In the genomic region with DNA sequence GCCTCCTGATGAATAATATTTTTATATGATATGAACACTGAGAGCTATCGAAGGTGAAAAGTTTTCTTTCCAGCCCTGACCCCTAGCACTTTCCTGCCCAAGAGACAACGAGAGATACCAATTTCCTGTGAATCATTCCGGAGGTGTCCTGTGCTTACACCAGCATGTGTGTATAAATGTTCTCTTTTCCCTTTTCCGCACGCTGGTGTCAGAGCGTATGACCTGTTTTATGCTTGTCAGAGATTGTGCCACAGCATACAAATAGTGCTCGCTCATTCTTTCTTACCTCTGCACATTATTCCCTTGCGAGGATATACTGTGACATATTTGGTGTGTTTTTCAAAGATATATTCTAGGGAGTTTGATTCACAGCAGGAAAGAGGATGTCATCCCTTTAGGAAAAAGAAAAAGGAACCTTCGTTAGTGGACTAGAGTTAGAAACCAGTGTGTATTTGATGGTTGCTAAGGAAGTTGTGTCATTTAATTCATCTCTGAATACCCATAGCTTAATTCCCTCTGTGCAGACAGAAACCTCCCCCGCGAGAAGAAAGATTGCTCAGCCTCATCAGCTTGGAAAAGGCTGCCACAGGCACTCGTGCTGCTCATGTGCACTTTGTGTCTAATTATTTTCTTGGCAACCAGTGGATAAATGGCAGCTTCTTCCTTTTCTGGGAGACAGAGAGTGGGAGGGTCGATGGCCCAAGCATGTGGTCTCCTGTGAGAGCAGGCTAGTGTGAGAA, we compare ENCODE assay signal across 9 cellular contexts. TPM values are rescaled to one million over a fixed set of nuclear protein-coding genes. Genes with fewer than 3 reads are reported as not detected.
DNase-seq lines count a peak whose midpoint lies in the region; ATAC-seq, FAIRE-seq and TF ChIP-seq lines count a peak whose summit lies in the region.
"Had no signal": no experiment of that assay in that cellular context is flagged by ENCODE, and none has a peak within 500 bp of the region (broad histone marks: within the 10 kb centered on the region; RNA-seq: fewer than 3 reads in every experiment).

No MANE protein-coding gene starts in this region.

- H3K36me3 Mint-ChIP-seq in nephron progenitor cell (ENCODE audit: low read depth): peaks cover 45% of the 10 kb centered on the region

- no peak for DNase-seq in GM12891 (ENCODE audit: insufficient read length, low spot score)
- peak in 1 of 3 donors; percentile 61 for DNase-seq in Peyer's patch
- DNase-seq in epithelial cell of esophagus (ENCODE audit: low read depth): peak; percentile 23
- peak; percentile 6 for DNase-seq in nephron progenitor cell
- no peak for DNase-seq in activated CD4-positive, alpha-beta T cell treated with anti-CD3 and anti-CD28 coated beads for 48 hours

- peak overlapping the region; percentile 7 to 81 (median 59) for H3K27ac ChIP-seq in Peyer's patch

- H3K27ac Mint-ChIP-seq in nephron progenitor cell: peak overlapping the region; percentile 72

- H3K4me3 ChIP-seq in Peyer's patch: no peak overlapping the region
- no peak overlapping the region for H3K4me3 ChIP-seq in epithelial cell of esophagus (ENCODE audit: low read length)

- H3K4me3 Mint-ChIP-seq in nephron progenitor cell: no peak overlapping the region

- FAIRE-seq in GM12891 (lab: Jason Lieb, UNC): peak; percentile 43

- H3K4me1 ChIP-seq in Peyer's patch: peaks cover 0 to 38% (median 20%) of the 10 kb centered on the region in 4 donors

- H3K27me3 Mint-ChIP-seq in nephron progenitor cell (ENCODE audit: low read depth, poor library complexity): no peaks in the 10 kb centered on the region

- no peaks in the 10 kb centered on the region for H3K9me3 ChIP-seq in Peyer's patch

- peaks cover 19% of the 10 kb centered on the region for H3K4me1 Mint-ChIP-seq in nephron progenitor cell

- H3K27me3 ChIP-seq in Peyer's patch: no peaks in the 10 kb centered on the region

- peaks cover 31% of the 10 kb centered on the region for H3K9me3 Mint-ChIP-seq in nephron progenitor cell

- ATAC-seq in GM21825 (IDR thresholded peaks at IDR 0.05; ENCODE audit: unreplicated experiment) (no peak), esophagus mucosa (no peak), HG03135 (IDR thresholded peaks at IDR 0.05; ENCODE audit: unreplicated experiment) (no peak)

- H3K36me3 ChIP-seq in Peyer's patch: peaks cover 0 to 14% (median 0%) of the 10 kb centered on the region in 3 donors

- TF ChIP-seq POLR2A in GM12891 (IDR thresholded peaks at IDR 0.05; ENCODE audit: low read depth, low read length) (no peak), Peyer's patch (IDR thresholded peaks at IDR 0.05) (no peak)

- TF ChIP-seq CTCF in Peyer's patch (IDR thresholded peaks at IDR 0.05): no peak
- TF ChIP-seq CTCF in epithelial cell of esophagus (IDR thresholded peaks at IDR 0.05; ENCODE audit: insufficient read depth, low read depth, low read length, missing control alignments): no peak
- no peak for TF ChIP-seq CTCF in nephron progenitor cell (IDR thresholded peaks at IDR 0.05)

TF ChIP-seq in GM12891, 5 proteins besides CTCF, POLR2A, EP300 and RAD21:
- TF ChIP-seq TAF1 (IDR thresholded peaks at IDR 0.05; ENCODE audit: low read depth, low read length) (no peak), PAX5 (IDR thresholded peaks at IDR 0.05; ENCODE audit: insufficient read depth, low read length, severe bottlenecking) (no peak), SPI1 (IDR thresholded peaks at IDR 0.05; ENCODE audit: low read depth, low read length) (no peak), POU2F2 (IDR thresholded peaks at IDR 0.05; ENCODE audit: low read depth, low read length) (no peak), POLR2AphosphoS5 (IDR thresholded peaks at IDR 0.05; ENCODE audit: low read depth, low read length) (no peak)

RNA-seq across cellular contexts. Expression of gene CCIN, which starts 14.8 kb away (rescaled TPM):
- polyA plus RNA-seq in GM12891 (2012; ENCODE audit: low read depth, missing spikeins): not detected
- total RNA-seq in Peyer's patch (not detected), esophagus mucosa (not detected)
- total RNA-seq: kidney epithelial cell had no signal

RNA-seq across cellular contexts. Expression of gene GLIPR2, which starts 17.9 kb away (rescaled TPM):
- polyA plus RNA-seq in GM12891 (2012; ENCODE audit: low read depth, missing spikeins): 2.3 TPM
- total RNA-seq in Peyer's patch (10 to 100 TPM in 2 of 4 donors, 1 to 10 TPM in 2; 8.6 to 31.4 (median 11.6) TPM), esophagus mucosa (8.8 TPM)

RNA-seq across cellular contexts. Expression of gene CLTA, which starts 36.3 kb away (rescaled TPM):
- 161 TPM for polyA plus RNA-seq in GM12891 (2012; ENCODE audit: low read depth, missing spikeins)
- 100 to 1,000 TPM; 131 to 150 (median 133) TPM for total RNA-seq in Peyer's patch
- 169 TPM for total RNA-seq in esophagus mucosa

Comparison
In these comparisons a context has a peak if more than half of its experiments do, and no peak if none do; other contexts are left out.
1. DNase-seq: peak in epithelial cell of esophagus (single experiment) and nephron progenitor cell (single experiment); none in GM12891 (single experiment) and activated CD4-positive, alpha-beta T cell treated with anti-CD3 and anti-CD28 coated beads for 48 hours (single experiment).